8 cellular contexts compared by ENCODE assay signal in genomic region chr6:16128759-16129622, GRCh38. TPM values are rescaled to one million over a fixed set of nuclear protein-coding genes. Genes with fewer than 3 reads are reported as not detected.
DNase-seq lines count a peak whose midpoint lies in the region; FAIRE-seq and TF ChIP-seq lines count a peak whose summit lies in the region.

Gene MYLIP, plus strand, starts transcription at chr6:16129086. Its CDS starts 237 bp downstream, at chr6:16129323.

- H3K4me1 ChIP-seq in SJSA1 (replicated peaks) = peaks cover 22% of the 10 kb centered on the region
- H3K4me1 ChIP-seq in neuronal stem cell (ENCODE audit: control insufficient read depth in 2 of 2, insufficient read depth in 1 of 2, low read depth in 1 of 2, low read length in 2 of 2) = peaks cover 4 to 18% of the 10 kb centered on the region in 2 donors
- H3K4me1 ChIP-seq in subcutaneous abdominal adipose tissue (ENCODE audit: control insufficient read depth in 5 of 5, insufficient read depth in 5 of 5, low read length in 5 of 5) = peaks cover 3 to 47% (median 42%) of the 10 kb centered on the region in 5 donors

- H2BK120ac ChIP-seq in neuronal stem cell (ENCODE audit: low read depth, low read length) = peak within 1 kb of the TSS; percentile 81

- H3K27ac ChIP-seq in SJSA1 (peak within 1 kb of the TSS; percentile 64), neuronal stem cell (replicated peaks; ENCODE audit: low read length) (no peak within 1 kb of the TSS), subcutaneous abdominal adipose tissue (ENCODE audit: low read depth, low read length) (peak within 1 kb of the TSS; percentile 91)

- H2BK12ac ChIP-seq in neuronal stem cell (ENCODE audit: low read length) = peak within 1 kb of the TSS; percentile 73

- no peak within 1 kb of the TSS for H4K8ac ChIP-seq in neuronal stem cell (ENCODE audit: low read depth, low read length)

- H3K4me3 ChIP-seq in GM08714 (ENCODE audit: low read length) (peak within 1 kb of the TSS; percentile 97), HFF-Myc (replicated peaks; ENCODE audit: low read depth, low read length) (peak within 1 kb of the TSS; percentile 82), SJSA1 (peak within 1 kb of the TSS; percentile 92), neuronal stem cell (ENCODE audit: low read length in 2 of 2) (peak within 1 kb of the TSS; percentile 93 to 98), subcutaneous abdominal adipose tissue (ENCODE audit: low read depth in 1 of 5, low read length in 5 of 5) (peak within 1 kb of the TSS; percentile 96 to 99 (median 98))

- peak within 1 kb of the TSS; percentile 75 for H2AK5ac ChIP-seq in neuronal stem cell (ENCODE audit: low read depth, low read length)

- peak within 1 kb of the TSS; percentile 100 for H3K4me2 ChIP-seq in neuronal stem cell (ENCODE audit: insufficient read depth, low read length, poor library complexity, severe bottlenecking)

- H3K14ac ChIP-seq in neuronal stem cell (ENCODE audit: low read length) = peak within 1 kb of the TSS; percentile 97

- no peaks in the 10 kb centered on the region for H3K27me3 ChIP-seq in SJSA1 (replicated peaks)
- H3K27me3 ChIP-seq in neuronal stem cell (ENCODE audit: control insufficient read depth in 3 of 3, insufficient read depth in 3 of 3, low read depth in 1 of 3, low read length in 3 of 3) = peaks cover 0 to 25% (median 2%) of the 10 kb centered on the region in 3 experiments
- no peaks in the 10 kb centered on the region for H3K27me3 ChIP-seq in subcutaneous abdominal adipose tissue (ENCODE audit: control insufficient read depth in 5 of 5, insufficient read depth in 4 of 5, low read length in 5 of 5)

- no peak for FAIRE-seq in frontal cortex (lab: Jason Lieb, UNC)

- peak within 1 kb of the TSS; percentile 100 for H3K23ac ChIP-seq in neuronal stem cell (ENCODE audit: low read depth, low read length, poor library complexity)

- peak within 1 kb of the TSS; percentile 98 for H3K9ac ChIP-seq in neuronal stem cell (ENCODE audit: low read depth, low read length, poor library complexity)
- H3K9ac ChIP-seq in subcutaneous abdominal adipose tissue (ENCODE audit: low read length in 5 of 5) = peak within 1 kb of the TSS; percentile 70 to 97 (median 95)

- peak; percentile 61 for TF ChIP-seq CTCF in HFF-Myc (IDR thresholded peaks at IDR 0.05; ENCODE audit: low read depth, low read length, missing control alignments)

- peak within 1 kb of the TSS; percentile 92 for H2BK15ac ChIP-seq in neuronal stem cell (ENCODE audit: low read length)

- peak within 1 kb of the TSS; percentile 66 for H2BK5ac ChIP-seq in neuronal stem cell (ENCODE audit: low read length)

- peak within 1 kb of the TSS; percentile 100 for H3K18ac ChIP-seq in neuronal stem cell (ENCODE audit: low read length)

- peaks cover 3% of the 10 kb centered on the region for H3K79me1 ChIP-seq in neuronal stem cell (ENCODE audit: low read depth, low read length)

- H3K36me3 ChIP-seq in SJSA1 (peaks cover 4% of the 10 kb centered on the region), neuronal stem cell (replicated peaks in 1 of 2; ENCODE audit: control insufficient read depth in 2 of 2, insufficient read depth in 2 of 2, low read length in 2 of 2) (no peaks in the 10 kb centered on the region), subcutaneous abdominal adipose tissue (ENCODE audit: control insufficient read depth in 5 of 5, insufficient read depth in 5 of 5, low read length in 5 of 5) (peaks cover 0 to 5% (median 4%) of the 10 kb centered on the region in 5 donors)

- DNase-seq in HFF-Myc (ENCODE audit: extremely low read depth, low read depth) (peak; percentile 65), MV-4-11 (lab: John Stamatoyannopoulos, UW) (peak; percentile 93), SJSA1 (ENCODE audit: low read depth in 1 of 2, low spot score in 2 of 2) (peak; percentile 88 to 97), frontal cortex (ENCODE audit: low spot score in 2 of 2) (peak; percentile 93 to 94), neuronal stem cell (ENCODE audit: low spot score) (peak; percentile 94)
- peak; percentile 97 for DNase-seq in activated naive CD4-positive, alpha-beta T cell treated with Interleukin-2 at 50 U/mL for 16 hours

- no CpG with 5 or more reads among the region's 95 CpGs for WGBS in neuronal stem cell (ENCODE audit: extremely low coverage in 2 of 2, insufficient read length in 2 of 2, insufficient replicate concordance in 1 of 2), 2 donors

- H3K9me3 ChIP-seq in SJSA1 (replicated peaks) = peaks cover 3% of the 10 kb centered on the region; the same call in 1 of the 2 replicates
- H3K9me3 ChIP-seq in neuronal stem cell (replicated peaks in 1 of 2; ENCODE audit: control insufficient read depth in 2 of 2, insufficient read depth in 1 of 2, low read depth in 1 of 2, low read length in 2 of 2) = no peaks in the 10 kb centered on the region
- H3K9me3 ChIP-seq in subcutaneous abdominal adipose tissue (ENCODE audit: control insufficient read depth in 5 of 5, low read length in 5 of 5) = no peaks in the 10 kb centered on the region

- H3K4ac ChIP-seq in neuronal stem cell (ENCODE audit: low read length) = peak within 1 kb of the TSS; percentile 84

- peak within 1 kb of the TSS; percentile 95 for H4K91ac ChIP-seq in neuronal stem cell (ENCODE audit: low read depth, low read length, poor library complexity)

- H2AFZ ChIP-seq in neuronal stem cell (ENCODE audit: low read length) = peak within 1 kb of the TSS; percentile 100

RNA-seq across cellular contexts. Expression of gene MYLIP, which starts in this region (rescaled TPM):
- total RNA-seq in SJSA1 (2014; rRNA removed; shearing (Covaris generic)) = 8.0 and 11.0 TPM in 2 replicates
- 45.7 TPM for total RNA-seq in frontal cortex
- 4.2 TPM for polyA plus RNA-seq in neuronal stem cell (2013, experiment 1 of 2)
- 3.9 TPM for polyA plus RNA-seq in neuronal stem cell (2013, experiment 2 of 2)
